26 cellular contexts compared by ENCODE assay signal in the genomic region with DNA sequence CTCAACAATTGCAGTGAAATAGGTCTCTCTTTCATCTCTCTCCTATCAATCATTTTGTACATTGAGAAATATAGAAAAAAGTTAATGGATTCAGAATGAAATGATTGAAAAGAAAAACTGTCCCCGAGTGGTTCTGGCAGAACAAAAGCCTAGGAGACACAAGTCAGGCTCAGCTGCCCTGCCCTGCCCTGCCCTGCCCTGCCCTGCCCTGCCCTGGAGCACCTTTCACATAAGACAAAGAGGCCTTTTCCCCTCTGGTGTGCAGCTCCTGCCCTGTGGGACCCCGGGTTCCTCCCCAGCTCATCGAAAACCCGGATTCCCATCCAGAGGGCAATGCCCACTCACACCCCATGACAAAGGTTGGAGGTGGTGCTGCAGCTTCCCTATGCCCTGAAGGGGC.
"Had no signal": no experiment of that assay in that cellular context is flagged by ENCODE, and none has a peak within 500 bp of the region (broad histone marks: within the 10 kb centered on the region; RNA-seq: fewer than 3 reads in every experiment).

No MANE protein-coding gene starts in this region.

- H3K27ac ChIP-seq: ovary, parathyroid adenoma, psoas muscle, right lobe of liver, sigmoid colon, suprapubic skin, testis, tibial artery, transverse colon, upper lobe of right lung, vagina had no signal

- ATAC-seq: naive thymus-derived CD4-positive, alpha-beta T cell; natural killer cell; psoas muscle; right cardiac atrium; right lobe of liver; stimulated activated memory B cell treated with anti-CD40 and anti-IgM and Interleukin-4, amounts not matched to agents 10 μg/mL and 1 μg/mL and 100 μg/mL, for 72 hours; stimulated activated naive CD8-positive, alpha-beta T cell treated with anti-CD3 and anti-CD28 coated beads, Interleukin-15, amount 100 ng/mL, for 72 hours; stimulated activated naive CD8-positive, alpha-beta T cell treated with anti-CD3 and anti-CD28 coated beads, Interleukin-15, Interleukin-2, amounts not matched to agents 100 U/mL and 50 U/mL, for 24 hours; upper lobe of right lung had no signal

- H3K27me3 ChIP-seq: ovary, right lobe of liver, sigmoid colon, suprapubic skin, testis, tibial artery, transverse colon, vagina had no signal

- H3K79me2 ChIP-seq: parathyroid adenoma had no signal

- H3K9me3 ChIP-seq: ovary, psoas muscle, right lobe of liver, sigmoid colon, suprapubic skin, testis, tibial artery, transverse colon, upper lobe of right lung, vagina had no signal

- H3K9ac ChIP-seq: parathyroid adenoma had no signal

- H3K36me3 ChIP-seq: ovary, right lobe of liver, sigmoid colon, suprapubic skin, tibial artery, transverse colon, upper lobe of right lung, vagina had no signal

- DNase-seq: naive thymus-derived CD4-positive, alpha-beta T cell; natural killer cell; occipital lobe; ovary; posterior cingulate gyrus; psoas muscle; right cardiac atrium; right lobe of liver; sigmoid colon; small intestine; stimulated activated CD4-positive, alpha-beta T cell treated with anti-CD3 and anti-CD28 coated beads, Interleukin-15, amount 100 ng/mL, for 24 hours; stimulated activated CD4-positive, alpha-beta T cell treated with anti-CD3 and anti-CD28 coated beads, Interleukin-2, amount 100 ng/mL, for 24 hours; stimulated activated CD4-positive, alpha-beta T cell treated with anti-CD3 and anti-CD28 coated beads, Interleukin-2, amount 100 ng/mL, for 48 hours; stimulated activated CD4-positive, alpha-beta T cell treated with anti-CD3 and anti-CD28 coated beads, Interleukin-4, amount 100 ng/mL, for 24 hours; stimulated activated naive CD4-positive, alpha-beta T cell; stimulated activated naive CD8-positive, alpha-beta T cell treated with anti-CD3 and anti-CD28 coated beads, Interleukin-15, amount 100 ng/mL, for 72 hours; stimulated activated naive CD8-positive, alpha-beta T cell treated with anti-CD3 and anti-CD28 coated beads, Interleukin-15, Interleukin-2, amounts not matched to agents 100 U/mL and 50 U/mL, for 24 hours; substantia nigra; testis; tibial artery; transverse colon; upper lobe of right lung had no signal

- H3K4me3 ChIP-seq: ovary, psoas muscle, right lobe of liver, sigmoid colon, suprapubic skin, testis, tibial artery, transverse colon, upper lobe of right lung, vagina had no signal

- H2AFZ ChIP-seq: parathyroid adenoma had no signal
